8 cellular contexts compared by ENCODE assay signal in the genomic region with DNA sequence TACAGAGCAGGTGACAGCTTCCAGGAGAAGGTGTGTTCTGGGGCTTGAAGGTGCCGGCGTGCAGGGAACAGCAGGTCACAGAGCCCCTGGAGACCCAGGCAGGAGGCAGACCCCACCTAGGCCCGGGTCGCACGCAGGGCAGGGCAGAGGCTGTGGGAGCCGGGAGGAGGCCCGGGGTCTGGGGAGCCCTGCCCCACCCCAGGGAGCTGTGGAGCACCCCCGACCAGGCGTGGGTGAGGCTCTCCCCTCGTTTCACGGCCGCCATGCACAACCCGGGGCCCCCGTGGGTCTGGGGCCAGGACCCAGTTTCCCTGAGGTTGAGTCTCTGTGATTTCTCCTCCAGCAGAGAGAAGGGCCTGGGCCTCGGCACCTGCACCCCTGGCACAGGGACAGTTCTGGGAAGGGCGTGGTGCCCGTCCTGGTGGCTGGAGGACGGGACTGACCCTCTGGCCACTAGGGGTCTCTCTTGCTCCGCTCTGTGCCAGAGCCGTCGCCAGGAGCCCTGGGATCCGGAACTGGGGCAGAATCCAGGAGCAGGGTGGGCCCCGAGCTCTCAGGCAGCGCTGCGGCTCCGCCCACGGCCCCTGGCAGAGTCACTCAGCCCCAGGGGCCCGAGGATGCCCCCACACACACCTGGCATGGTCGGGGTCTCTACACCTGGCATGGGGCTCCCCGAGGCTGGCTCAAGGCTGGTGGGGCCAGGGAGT.
DNase-seq lines count a peak whose midpoint lies in the region; ATAC-seq lines count a peak whose summit lies in the region.

No MANE protein-coding gene starts in this region.

- H3K27me3 Mint-ChIP-seq in activated CD8-positive, alpha-beta T cell treated with anti-CD3 and anti-CD28 coated beads, Interleukin-2, amount 10 ng/mL, durations not matched to agents 7 days and 5 days (ENCODE audit: low read depth): peaks cover 3% of the 10 kb centered on the region
- no peaks in the 10 kb centered on the region for H3K27me3 Mint-ChIP-seq in effector memory CD8-positive, alpha-beta T cell

- CTCF ChIA-PET in activated CD8-positive, alpha-beta T cell treated with anti-CD3 and anti-CD28 coated beads, Interleukin-2, amount 10 ng/mL, durations not matched to agents 7 days and 5 days (lab: Charles Lee): interaction anchor here (0.7 to 3.6 kb wide), 17 partner anchors 13 to 274 kb away, joined by 3 to 29 read pairs (median 8); no protein-coding TSS in a partner anchor

- POLR2A ChIA-PET in activated CD8-positive, alpha-beta T cell treated with anti-CD3 and anti-CD28 coated beads, Interleukin-2, amount 10 ng/mL, durations not matched to agents 7 days and 5 days (lab: Charles Lee): no interaction called here

- H3K9me3 ChIP-seq in BLaER1: no peaks in the 10 kb centered on the region

- H3K9ac ChIP-seq in BLaER1: no peak overlapping the region

- ATAC-seq in GM19043 (IDR thresholded peaks at IDR 0.05; ENCODE audit: low read depth, unreplicated experiment) (peak; percentile 70), HG03565 (IDR thresholded peaks at IDR 0.05; ENCODE audit: unreplicated experiment) (peak; percentile 68)
- peak; percentile 95 for ATAC-seq in activated CD8-positive, alpha-beta T cell treated with anti-CD3 and anti-CD28 coated beads, Interleukin-2, amount 10 ng/mL, durations not matched to agents 7 days and 5 days
- ATAC-seq in effector memory CD8-positive, alpha-beta T cell (replicated peaks): peak; percentile 96

- H3K27ac Mint-ChIP-seq in activated CD8-positive, alpha-beta T cell treated with anti-CD3 and anti-CD28 coated beads, Interleukin-2, amount 10 ng/mL, durations not matched to agents 7 days and 5 days: no peak overlapping the region
- H3K27ac Mint-ChIP-seq in effector memory CD8-positive, alpha-beta T cell: peak overlapping the region in 1 of 2 donors; percentile 28

- no peaks in the 10 kb centered on the region for H3K9me3 Mint-ChIP-seq in activated CD8-positive, alpha-beta T cell treated with anti-CD3 and anti-CD28 coated beads, Interleukin-2, amount 10 ng/mL, durations not matched to agents 7 days and 5 days (ENCODE audit: insufficient read depth)
- no peaks in the 10 kb centered on the region for H3K9me3 Mint-ChIP-seq in effector memory CD8-positive, alpha-beta T cell

- H3K36me3 ChIP-seq in BLaER1: no peaks in the 10 kb centered on the region

- peaks cover 58% of the 10 kb centered on the region for H3K4me1 ChIP-seq in BLaER1

- peak; percentile 95 for DNase-seq in NCI-H82 (lab: John Stamatoyannopoulos, UW)
- peak; percentile 86 for DNase-seq in activated CD8-positive, alpha-beta T cell treated with anti-CD3 and anti-CD28 coated beads, Interleukin-2, amount 10 ng/mL, durations not matched to agents 7 days and 5 days
- peak; percentile 72 to 75 (median 74) for DNase-seq in effector memory CD8-positive, alpha-beta T cell
- DNase-seq in middle frontal gyrus (ENCODE audit: extremely low spot score, low spot score): peak; percentile 51
- DNase-seq in stimulated activated CD8-positive, alpha-beta memory T cell treated with anti-CD3 and anti-CD28 coated beads, Interleukin-4, amount 100 ng/mL, for 1 hour (ENCODE audit: low read depth in 2 of 2, low spot score in 1 of 2): peak; percentile 20 to 48

- no peak overlapping the region for H3K4me3 Mint-ChIP-seq in activated CD8-positive, alpha-beta T cell treated with anti-CD3 and anti-CD28 coated beads, Interleukin-2, amount 10 ng/mL, durations not matched to agents 7 days and 5 days
- H3K4me3 Mint-ChIP-seq in effector memory CD8-positive, alpha-beta T cell: no peak overlapping the region

- peak overlapping the region; percentile 59 for H3K27ac ChIP-seq in BLaER1

- no peaks in the 10 kb centered on the region for H4K20me1 ChIP-seq in BLaER1

- peaks cover 3% of the 10 kb centered on the region for H3K4me1 Mint-ChIP-seq in activated CD8-positive, alpha-beta T cell treated with anti-CD3 and anti-CD28 coated beads, Interleukin-2, amount 10 ng/mL, durations not matched to agents 7 days and 5 days (ENCODE audit: low read depth)
- no peaks in the 10 kb centered on the region for H3K4me1 Mint-ChIP-seq in effector memory CD8-positive, alpha-beta T cell (ENCODE audit: low read depth in 2 of 2)

- H3K4me2 ChIP-seq in BLaER1: peak overlapping the region; percentile 85

- H3K4me3 ChIP-seq in BLaER1: no peak overlapping the region; the same call in 1 of the 2 replicates

- no peaks in the 10 kb centered on the region for H3K36me3 Mint-ChIP-seq in activated CD8-positive, alpha-beta T cell treated with anti-CD3 and anti-CD28 coated beads, Interleukin-2, amount 10 ng/mL, durations not matched to agents 7 days and 5 days (ENCODE audit: low read depth)
- H3K36me3 Mint-ChIP-seq in effector memory CD8-positive, alpha-beta T cell (ENCODE audit: insufficient read depth): no peaks in the 10 kb centered on the region

- no peaks in the 10 kb centered on the region for H3K27me3 ChIP-seq in BLaER1

Comparison
In these comparisons a context has a peak if more than half of its experiments do, and no peak if none do; other contexts are left out.
1. DNase-seq: peak in every context shown above with its lines; median percentile 95 in NCI-H82; 86 in activated CD8-positive, alpha-beta T cell treated with anti-CD3 and anti-CD28 coated beads, Interleukin-2, amount 10 ng/mL, durations not matched to agents 7 days and 5 days; 74 in effector memory CD8-positive, alpha-beta T cell; 51 in middle frontal gyrus; 34 in stimulated activated CD8-positive, alpha-beta memory T cell treated with anti-CD3 and anti-CD28 coated beads, Interleukin-4, amount 100 ng/mL, for 1 hour.